Comparison of ENCODE assay signal across 12 cellular contexts in genomic region chr6:168007592-168008338, GRCh38. TPM values are rescaled to one million over a fixed set of nuclear protein-coding genes. Genes with fewer than 3 reads are reported as not detected.
A peak's percentile ranks its signal among the peaks of the same experiment; 100 is the strongest.
DNase-seq lines count a peak whose midpoint lies in the region; ATAC-seq and TF ChIP-seq lines count a peak whose summit lies in the region.
"Had no signal": no experiment of that assay in that cellular context is flagged by ENCODE, and none has a peak within 500 bp of the region (broad histone marks: within the 10 kb centered on the region; RNA-seq: fewer than 3 reads in every experiment).

No MANE protein-coding gene starts in this region.

- no peaks in the 10 kb centered on the region for H3K27me3 ChIP-seq in smooth muscle cell (ENCODE audit: low read depth)

- H3K4me3 Mint-ChIP-seq in stimulated activated memory B cell treated with anti-CD40 and anti-IgM and Interleukin-4, amounts not matched to agents 10 μg/mL and 1 μg/mL and 100 μg/mL, for 72 hours: no peak overlapping the region
- H3K4me3 Mint-ChIP-seq: neural crest cell had no signal

- no peaks in the 10 kb centered on the region for H3K36me3 Mint-ChIP-seq in stimulated activated memory B cell treated with anti-CD40 and anti-IgM and Interleukin-4, amounts not matched to agents 10 μg/mL and 1 μg/mL and 100 μg/mL, for 72 hours

- peaks cover 8% of the 10 kb centered on the region for H3K9me3 ChIP-seq in smooth muscle cell (replicated peaks; ENCODE audit: low read depth)

- no peaks in the 10 kb centered on the region for H3K79me2 ChIP-seq in smooth muscle cell (ENCODE audit: low read depth)

- DNase-seq in HK-2 (ENCODE audit: unreplicated experiment): peak; percentile 85
- peak; percentile 8 for DNase-seq in SKM-1 treated with dmso at 0.1 percent for 144 hours (lab: John Stamatoyannopoulos, UW; ENCODE audit: unreplicated experiment)
- DNase-seq in foreskin melanocyte: peak; percentile 76
- no peak for DNase-seq in smooth muscle cell (lab: John Stamatoyannopoulos, UW; ENCODE audit: unreplicated experiment)
- no peak for DNase-seq in stimulated activated CD4-positive, alpha-beta T cell treated with anti-CD3 and anti-CD28 coated beads, Interleukin-1b, Interleukin-23, amount 100 ng/mL, for 48 hours
- DNase-seq in substantia nigra (lab: John Stamatoyannopoulos, UW): no peak
- DNase-seq: stimulated activated naive CD8-positive, alpha-beta T cell treated with anti-CD3 and anti-CD28 coated beads, Interleukin-15, Interleukin-2, amounts not matched to agents 100 U/mL and 50 U/mL, for 24 hours; T-helper 1 cell had no signal

- H2AFZ ChIP-seq in smooth muscle cell (ENCODE audit: low read depth): no peak overlapping the region

- peak overlapping the region; percentile 12 for H3K9ac ChIP-seq in smooth muscle cell (ENCODE audit: low read depth)

- TF ChIP-seq CTCF in smooth muscle cell (IDR thresholded peaks at IDR 0.05; ENCODE audit: borderline replicate concordance, insufficient read depth, poor library complexity, severe bottlenecking): no peak

- no peaks in the 10 kb centered on the region for H4K20me1 ChIP-seq in smooth muscle cell (ENCODE audit: low read depth)

- no peaks in the 10 kb centered on the region for H3K4me1 Mint-ChIP-seq in stimulated activated memory B cell treated with anti-CD40 and anti-IgM and Interleukin-4, amounts not matched to agents 10 μg/mL and 1 μg/mL and 100 μg/mL, for 72 hours

- H3F3A ChIP-seq in smooth muscle cell (ENCODE audit: low read depth): peaks cover 26% of the 10 kb centered on the region

- no peak overlapping the region for H3K4me2 ChIP-seq in smooth muscle cell

- H3K27me3 Mint-ChIP-seq in stimulated activated memory B cell treated with anti-CD40 and anti-IgM and Interleukin-4, amounts not matched to agents 10 μg/mL and 1 μg/mL and 100 μg/mL, for 72 hours: no peaks in the 10 kb centered on the region

- no peak overlapping the region for H3K4me3 ChIP-seq in smooth muscle cell

- H3K27ac ChIP-seq in smooth muscle cell (ENCODE audit: low read depth) (peak overlapping the region; percentile 78), substantia nigra (ENCODE audit: low read depth, low read length, poor library complexity, severe bottlenecking) (no peak overlapping the region)
- H3K27ac ChIP-seq: HL-60 had no signal

- no peaks in the 10 kb centered on the region for H3K4me1 ChIP-seq in smooth muscle cell (ENCODE audit: low read depth)

- ATAC-seq in GM19351 (IDR thresholded peaks at IDR 0.05; ENCODE audit: unreplicated experiment): no peak
- no peak for ATAC-seq in stimulated activated memory B cell treated with anti-CD40 and anti-IgM and Interleukin-4, amounts not matched to agents 10 μg/mL and 1 μg/mL and 100 μg/mL, for 72 hours
- ATAC-seq: stimulated activated naive CD8-positive, alpha-beta T cell treated with anti-CD3 and anti-CD28 coated beads, Interleukin-15, Interleukin-2, amounts not matched to agents 100 U/mL and 50 U/mL, for 24 hours had no signal

- H3K36me3 ChIP-seq in smooth muscle cell (ENCODE audit: low read depth): no peaks in the 10 kb centered on the region

- H3K9me3 Mint-ChIP-seq in stimulated activated memory B cell treated with anti-CD40 and anti-IgM and Interleukin-4, amounts not matched to agents 10 μg/mL and 1 μg/mL and 100 μg/mL, for 72 hours: peaks cover 32% of the 10 kb centered on the region

- 1% methylated on average over 3 of the region's 3 CpGs for WGBS in smooth muscle cell (ENCODE audit: low lambda C conversion rate)

- H3K27ac Mint-ChIP-seq in stimulated activated memory B cell treated with anti-CD40 and anti-IgM and Interleukin-4, amounts not matched to agents 10 μg/mL and 1 μg/mL and 100 μg/mL, for 72 hours: no peak overlapping the region

RNA-seq across cellular contexts. Expression of gene KIF25, which starts 10.3 kb away (rescaled TPM):
- total RNA-seq in smooth muscle cell: 0.22 and 1.2 TPM in 2 replicates
- polyA plus RNA-seq in smooth muscle cell: 1.5 TPM in 1 of 2 replicates, not detected in the other

Comparison
In these comparisons a context has a peak if more than half of its experiments do, and no peak if none do; other contexts are left out.
1. DNase-seq: peak in HK-2 (single experiment), SKM-1 treated with dmso at 0.1 percent for 144 hours (single experiment) and foreskin melanocyte (single experiment); none in smooth muscle cell (single experiment), stimulated activated CD4-positive, alpha-beta T cell treated with anti-CD3 and anti-CD28 coated beads, Interleukin-1b, Interleukin-23, amount 100 ng/mL, for 48 hours (single experiment) and substantia nigra (0 of 49).